In genomic region chr22:21927174-21927823, GRCh38 we compare ENCODE assay signal across 25 cellular contexts. TPM values are rescaled to one million over a fixed set of nuclear protein-coding genes. Genes with fewer than 3 reads are reported as not detected.
A peak's percentile ranks its signal among the peaks of the same experiment; 100 is the strongest.
DNase-seq lines count a peak whose midpoint lies in the region; ATAC-seq and TF ChIP-seq lines count a peak whose summit lies in the region.
"Had no signal": no experiment of that assay in that cellular context is flagged by ENCODE, and none has a peak within 500 bp of the region (broad histone marks: within the 10 kb centered on the region; RNA-seq: fewer than 3 reads in every experiment).

No MANE protein-coding gene starts in this region.

- H3K27me3 Mint-ChIP-seq in dendritic cell treated with granulocyte-macrophage colony-stimulating factor and Interleukin-4, amounts not matched to agents 40 ng/mL and 50 ng/mL, for 4 days, result no peaks in the 10 kb centered on the region
- peaks cover 4% of the 10 kb centered on the region for H3K27me3 Mint-ChIP-seq in neural progenitor cell (ENCODE audit: insufficient read depth, low read depth)
- H3K27me3 Mint-ChIP-seq: activated CD8-positive, alpha-beta T cell treated with anti-CD3 and anti-CD28 coated beads for 36 hours; IgD-negative memory B cell had no signal

- TF ChIP-seq POLR2A in IMR-90 (IDR thresholded peaks at IDR 0.05; ENCODE audit: low read depth, low read length), result no peak

- DNase-seq in IMR-90, result no peak
- no peak for DNase-seq in neural progenitor cell (ENCODE audit: low spot score)
- DNase-seq in stimulated activated CD4-positive, alpha-beta T cell treated with anti-CD3 and anti-CD28 coated beads, Interleukin-2, amount 100 ng/mL, for 48 hours, result no peak
- no peak for DNase-seq in SIG-M5 (lab: John Stamatoyannopoulos, UW)
- no peak for DNase-seq in activated CD8-positive, alpha-beta memory T cell treated with anti-CD3 and anti-CD28 coated beads for 24 hours
- no peak for DNase-seq in NCI-H1105 (lab: John Stamatoyannopoulos, UW)
- DNase-seq: activated CD4-positive, CD25-positive, alpha-beta regulatory T cell treated with anti-CD3 and anti-CD28 coated beads, Interleukin-2, amount 50 U/mL, for 72 hours; activated CD8-positive, alpha-beta T cell treated with anti-CD3 and anti-CD28 coated beads for 36 hours; activated gamma-delta T cell treated with Interleukin-2 at 50 U/mL for 16 hours; CD8-positive, alpha-beta T cell; DMS53; foreskin fibroblast; NCI-H1436; NCI-H226; psoas muscle; Right ventricle myocardium superior; stimulated activated CD4-positive, alpha-beta T cell treated with anti-CD3 and anti-CD28 coated beads, Interleukin-2, amount 100 ng/mL, for 24 hours; stimulated activated naive CD4-positive, alpha-beta T cell; SW 1271 had no signal

- no peak for ATAC-seq in IMR-90 (ENCODE audit: low read depth)
- ATAC-seq: activated CD8-positive, alpha-beta T cell treated with anti-CD3 and anti-CD28 coated beads for 36 hours; CD8-positive, alpha-beta T cell had no signal

- H3K27ac ChIP-seq in BLaER1 treated with 17β-estradiol and CSF1 and Interleukin-3, amounts not matched to agents 10 nM and 100 nM, result peak overlapping the region in 2 of 11 experiments; percentile 0 to 37; a peak in 3 of 22 replicates
- H3K27ac ChIP-seq in IMR-90 (ENCODE audit: insufficient read depth, low read length), result no peak overlapping the region
- H3K27ac ChIP-seq in neural progenitor cell, result no peak overlapping the region
- H3K27ac ChIP-seq: cardiac muscle cell, psoas muscle, skin epidermis had no signal

- no peak overlapping the region for H3K4ac ChIP-seq in IMR-90 (ENCODE audit: low read depth, low read length)

- H3K56ac ChIP-seq in IMR-90 (ENCODE audit: extremely low read depth, insufficient read depth, low read length), result no peak overlapping the region

- H3K4me1 ChIP-seq in BLaER1 treated with 17β-estradiol and CSF1 and Interleukin-3, amounts not matched to agents 10 nM and 100 nM, result peaks cover 15 to 30% (median 29%) of the 10 kb centered on the region in 10 experiments
- H3K4me1 ChIP-seq in IMR-90 (ENCODE audit: control insufficient read depth, insufficient read depth, low read length) (no peaks in the 10 kb centered on the region), neural progenitor cell (peaks cover 29% of the 10 kb centered on the region)
- H3K4me1 ChIP-seq: psoas muscle had no signal

- intact Hi-C loops in IMR-90 (cut with micrococcal nuclease), result no loop called here
- intact Hi-C loops in dendritic cell treated with granulocyte-macrophage colony-stimulating factor and Interleukin-4, amounts not matched to agents 40 ng/mL and 50 ng/mL, for 4 days (cut with micrococcal nuclease), result no loop called here

- H3K4me3 Mint-ChIP-seq in dendritic cell treated with granulocyte-macrophage colony-stimulating factor and Interleukin-4, amounts not matched to agents 40 ng/mL and 50 ng/mL, for 4 days, result no peak overlapping the region
- no peak overlapping the region for H3K4me3 Mint-ChIP-seq in neural progenitor cell
- H3K4me3 Mint-ChIP-seq: activated CD8-positive, alpha-beta T cell treated with anti-CD3 and anti-CD28 coated beads for 36 hours; CD8-positive, alpha-beta T cell; nephron had no signal

- no peak overlapping the region for H2AFZ ChIP-seq in IMR-90 (replicated peaks; ENCODE audit: low read length, poor library complexity)
- H2AFZ ChIP-seq in neural progenitor cell (replicated peaks), result no peak overlapping the region

- no peak overlapping the region for H2BK20ac ChIP-seq in IMR-90 (ENCODE audit: low read depth, low read length)

- H3F3A ChIP-seq in neural progenitor cell (ENCODE audit: low read depth), result peaks cover 18% of the 10 kb centered on the region

- H3K23ac ChIP-seq in IMR-90 (ENCODE audit: low read depth, low read length), result no peak overlapping the region

- no peak overlapping the region for H2BK120ac ChIP-seq in IMR-90 (ENCODE audit: low read depth, low read length)

- no peak for TF ChIP-seq RAD21 in IMR-90 (IDR thresholded peaks at IDR 0.05; ENCODE audit: low read length)

- no peak overlapping the region for H3K18ac ChIP-seq in IMR-90 (ENCODE audit: low read depth, low read length)

- no TSS peak for BruUV-seq in IMR-90 (replicated peaks; lab: Mats Ljungman, UMichigan)

- dilution Hi-C loops in IMR-90 (cut with HindIII; ENCODE audit: low sequenced_read_pairs, unreplicated experiment), result no loop called here

- H3K36me3 Mint-ChIP-seq in dendritic cell treated with granulocyte-macrophage colony-stimulating factor and Interleukin-4, amounts not matched to agents 40 ng/mL and 50 ng/mL, for 4 days (ENCODE audit: low read depth), result peaks cover 100% of the 10 kb centered on the region
- H3K36me3 Mint-ChIP-seq in neural progenitor cell, result peaks cover 13% of the 10 kb centered on the region

- H2AK5ac ChIP-seq in IMR-90 (ENCODE audit: low read depth, low read length), result no peak overlapping the region

- H4K20me1 ChIP-seq in BLaER1 treated with 17β-estradiol and CSF1 and Interleukin-3, amounts not matched to agents 10 nM and 100 nM, result peaks cover 11 to 60% (median 18%) of the 10 kb centered on the region in 11 experiments; a peak in 16 of 22 replicates
- H4K20me1 ChIP-seq in IMR-90 (ENCODE audit: insufficient read depth, low read length), result peaks cover 8% of the 10 kb centered on the region; the same call in 1 of the 2 replicates
- H4K20me1 ChIP-seq in neural progenitor cell (ENCODE audit: low read depth), result no peaks in the 10 kb centered on the region

- in situ Hi-C loops in IMR-90 (cut with MboI; ENCODE audit: low sequenced_read_pairs), result no loop called here

- 0 out of 2 replicates have a peak, but pooled peaks cover 3% of the 10 kb centered on the region for H3K9me1 ChIP-seq in IMR-90 (ENCODE audit: insufficient read depth, low read length)

- H3K27me3 ChIP-seq in BLaER1 treated with 17β-estradiol and CSF1 and Interleukin-3, amounts not matched to agents 10 nM and 100 nM, result no peaks in the 10 kb centered on the region
- no peaks in the 10 kb centered on the region for H3K27me3 ChIP-seq in IMR-90 (ENCODE audit: control insufficient read depth, insufficient read depth, low read length)
- no peaks in the 10 kb centered on the region for H3K27me3 ChIP-seq in neural progenitor cell
- H3K27me3 ChIP-seq: cardiac muscle cell had no signal

- peak overlapping the region; percentile 49 to 89 (median 74) for H3K4me2 ChIP-seq in BLaER1 treated with 17β-estradiol and CSF1 and Interleukin-3, amounts not matched to agents 10 nM and 100 nM
- H3K4me2 ChIP-seq in IMR-90 (ENCODE audit: low read depth, low read length) (no peak overlapping the region), neural progenitor cell (no peak overlapping the region)

- peaks cover 25% of the 10 kb centered on the region for H3K4me1 Mint-ChIP-seq in dendritic cell treated with granulocyte-macrophage colony-stimulating factor and Interleukin-4, amounts not matched to agents 40 ng/mL and 50 ng/mL, for 4 days (ENCODE audit: low read depth)
- peaks cover 26% of the 10 kb centered on the region for H3K4me1 Mint-ChIP-seq in neural progenitor cell
- H3K4me1 Mint-ChIP-seq: IgD-negative memory B cell had no signal

- H4K91ac ChIP-seq in IMR-90 (ENCODE audit: insufficient read depth, low read depth, low read length), result no peak overlapping the region

- no peak overlapping the region for H2BK5ac ChIP-seq in IMR-90 (ENCODE audit: low read depth, low read length, poor library complexity, severe bottlenecking)

- no peak overlapping the region for H3K4me3 ChIP-seq in BLaER1 treated with 17β-estradiol and CSF1 and Interleukin-3, amounts not matched to agents 10 nM and 100 nM
- H3K4me3 ChIP-seq in IMR-90 (ENCODE audit: insufficient read depth, low read depth, low read length) (no peak overlapping the region), neural progenitor cell (no peak overlapping the region)
- H3K4me3 ChIP-seq: cardiac muscle cell, psoas muscle, skin epidermis had no signal

- H4K8ac ChIP-seq in IMR-90 (ENCODE audit: low read depth in 2 of 2, low read length in 2 of 2), result no peak overlapping the region

- H3K27ac Mint-ChIP-seq in dendritic cell treated with granulocyte-macrophage colony-stimulating factor and Interleukin-4, amounts not matched to agents 40 ng/mL and 50 ng/mL, for 4 days, result peak overlapping the region; percentile 47
- peak overlapping the region; percentile 83 for H3K27ac Mint-ChIP-seq in neural progenitor cell
- H3K27ac Mint-ChIP-seq: activated CD8-positive, alpha-beta T cell treated with anti-CD3 and anti-CD28 coated beads for 36 hours; CD8-positive, alpha-beta T cell; IgD-negative memory B cell; nephron had no signal

- TF ChIP-seq CTCF in IMR-90 (conservative IDR thresholded peaks at IDR 0.05; ENCODE audit: low read depth, low read length) (no peak), neural progenitor cell (IDR thresholded peaks at IDR 0.05) (no peak)

- H3K9me3 ChIP-seq in BLaER1 treated with 17β-estradiol and CSF1 and Interleukin-3, amounts not matched to agents 10 nM and 100 nM (replicated peaks in 1 of 11), result no peaks in the 10 kb centered on the region
- no peaks in the 10 kb centered on the region for H3K9me3 ChIP-seq in IMR-90 (ENCODE audit: control insufficient read depth, insufficient read depth, low read length)
- H3K9me3 ChIP-seq in neural progenitor cell (ENCODE audit: low read depth), result no peaks in the 10 kb centered on the region
- H3K9me3 ChIP-seq: psoas muscle had no signal

- H3K14ac ChIP-seq in IMR-90 (replicated peaks; ENCODE audit: low read depth, low read length), result no peak overlapping the region

- H3K9ac ChIP-seq in BLaER1 treated with 17β-estradiol and CSF1 and Interleukin-3, amounts not matched to agents 10 nM and 100 nM, result peak overlapping the region in 7 of 11 experiments; percentile 10 to 58 (median 23); a peak in 10 of 22 replicates
- H3K9ac ChIP-seq in IMR-90 (ENCODE audit: low read depth, low read length) (no peak overlapping the region), neural progenitor cell (no peak overlapping the region)

- H2BK15ac ChIP-seq in IMR-90 (ENCODE audit: low read depth, low read length), result no peak overlapping the region

- H3K79me1 ChIP-seq in IMR-90 (ENCODE audit: low read depth in 1 of 2, low read length in 2 of 2), result peaks cover 7 to 24% of the 10 kb centered on the region in 2 experiments

- H4K5ac ChIP-seq in IMR-90 (ENCODE audit: low read depth, low read length), result no peak overlapping the region

- POLR2A ChIA-PET in IMR-90 (lab: Charles Lee; ENCODE audit: unreplicated experiment), result interaction anchor here (0.5 kb wide), 1 partner anchor 216 kb away, joined by 3 read pairs; no protein-coding TSS in a partner anchor

- CTCF ChIA-PET in IMR-90 (lab: Yijun Ruan, JAX), result no interaction called here

- H3K36me3 ChIP-seq in BLaER1 treated with 17β-estradiol and CSF1 and Interleukin-3, amounts not matched to agents 10 nM and 100 nM, result peaks cover 60 to 94% (median 81%) of the 10 kb centered on the region in 11 experiments
- peaks cover 53% of the 10 kb centered on the region for H3K36me3 ChIP-seq in IMR-90 (ENCODE audit: control insufficient read depth, insufficient read depth, low read length)
- H3K36me3 ChIP-seq in neural progenitor cell, result no peaks in the 10 kb centered on the region

- H3K79me2 ChIP-seq in neural progenitor cell (ENCODE audit: low read depth), result no peaks in the 10 kb centered on the region

- H2AK9ac ChIP-seq in IMR-90 (replicated peaks; ENCODE audit: low read depth, low read length, poor library complexity), result peak overlapping the region; percentile 33

- H3K9me3 Mint-ChIP-seq in dendritic cell treated with granulocyte-macrophage colony-stimulating factor and Interleukin-4, amounts not matched to agents 40 ng/mL and 50 ng/mL, for 4 days, result no peaks in the 10 kb centered on the region
- H3K9me3 Mint-ChIP-seq in neural progenitor cell, result no peaks in the 10 kb centered on the region
- H3K9me3 Mint-ChIP-seq: activated CD8-positive, alpha-beta T cell treated with anti-CD3 and anti-CD28 coated beads for 36 hours; CD8-positive, alpha-beta T cell; IgD-negative memory B cell; nephron had no signal

- 60% methylated on average over 1 of the region's 16 CpGs; no CpG with 5 or more reads in 1 of the 2 experiments for WGBS in IMR-90 (ENCODE audit: extremely low coverage in 2 of 2, insufficient read length in 1 of 2), 2 experiments

RNA-seq across cellular contexts. Expression of gene PPM1F, which starts 25.3 kb away (rescaled TPM):
- 20.8 and 25.0 TPM in 2 replicates for total RNA-seq in IMR-90 (2012; rRNA removed)
- polyA plus RNA-seq in IMR-90 (2012; rRNA removed), result 30.3 and 34.0 TPM in 2 replicates
- 23.8 and 28.1 TPM in 2 replicates for polyA plus RNA-seq in IMR-90 (2012; cell fraction: cytosol; rRNA removed)
- polyA plus RNA-seq in IMR-90 (2012; cell fraction: nucleus; rRNA removed; ENCODE audit: low replicate concordance), result 59.4 and 83.4 TPM in 2 replicates
- 18.0 and 39.0 TPM in 2 replicates for total RNA-seq in neural progenitor cell (ENCODE audit: low replicate concordance)

RNA-seq across cellular contexts. Expression of gene TOP3B, which starts 55.3 kb away (rescaled TPM):
- total RNA-seq in IMR-90 (2012; rRNA removed) (19.7 and 23.5 TPM in 2 replicates), neural progenitor cell (ENCODE audit: low replicate concordance) (53.9 and 74.0 TPM in 2 replicates)
- polyA plus RNA-seq in IMR-90 (2012; rRNA removed), result 21.8 and 23.0 TPM in 2 replicates
- polyA plus RNA-seq in IMR-90 (2012; cell fraction: cytosol; rRNA removed), result 7.9 and 10.6 TPM in 2 replicates
- polyA plus RNA-seq in IMR-90 (2012; cell fraction: nucleus; rRNA removed; ENCODE audit: low replicate concordance), result 57.4 and 109 TPM in 2 replicates

RNA-seq across cellular contexts. Expression of gene MAPK1, which starts 59.9 kb away (rescaled TPM):
- total RNA-seq in IMR-90 (2012; rRNA removed) (44.7 and 51.3 TPM in 2 replicates), neural progenitor cell (ENCODE audit: low replicate concordance) (44.7 and 61.4 TPM in 2 replicates)
- polyA plus RNA-seq in IMR-90 (2012; rRNA removed), result 33.5 and 41.0 TPM in 2 replicates
- 12.2 and 12.7 TPM in 2 replicates for polyA plus RNA-seq in IMR-90 (2012; cell fraction: cytosol; rRNA removed)
- 9.4 and 33.2 TPM in 2 replicates for polyA plus RNA-seq in IMR-90 (2012; cell fraction: nucleus; rRNA removed; ENCODE audit: low replicate concordance)

Comparison
In these comparisons a context has a peak if more than half of its experiments do, and no peak if none do; other contexts are left out.
1. H3K4me2 ChIP-seq: peak in BLaER1 treated with 17β-estradiol and CSF1 and Interleukin-3, amounts not matched to agents 10 nM and 100 nM (11 of 11); none in IMR-90 (single experiment) and neural progenitor cell (single experiment).
2. H3K9ac ChIP-seq: peak in BLaER1 treated with 17β-estradiol and CSF1 and Interleukin-3, amounts not matched to agents 10 nM and 100 nM (7 of 11); none in IMR-90 (single experiment) and neural progenitor cell (single experiment).